Comparison of ENCODE assay signal across 17 cellular contexts in genomic region chr1:58997060-58997411, GRCh38.
DNase-seq lines count a peak whose midpoint lies in the region; ATAC-seq and TF ChIP-seq lines count a peak whose summit lies in the region.
"Had no signal": no experiment of that assay in that cellular context is flagged by ENCODE, and none has a peak within 500 bp of the region (broad histone marks: within the 10 kb centered on the region; RNA-seq: fewer than 3 reads in every experiment).

No MANE protein-coding gene starts in this region.

- no peak overlapping the region for H2BK20ac ChIP-seq in H9 (ENCODE audit: low read depth, low read length, poor library complexity, severe bottlenecking)

- H3K9me3 ChIP-seq in gastrocnemius medialis (no peaks in the 10 kb centered on the region), H9 (ENCODE audit: control insufficient read depth, low read depth, low read length) (no peaks in the 10 kb centered on the region)

- H3K27me3 Mint-ChIP-seq in T-helper 2 cell treated with Interferon-gamma antibody and Interleukin-4, amounts not matched to agents 5 μg/mL and 100 μg/mL, for 36 hours (ENCODE audit: low read depth), result peaks cover 3% of the 10 kb centered on the region
- H3K27me3 Mint-ChIP-seq in H9 (ENCODE audit: low read depth), result no peaks in the 10 kb centered on the region; the same call in 1 of the 2 replicates
- no peaks in the 10 kb centered on the region for H3K27me3 Mint-ChIP-seq in activated CD4-positive, alpha-beta T cell treated with anti-CD3 and anti-CD28 coated beads, Interleukin-2, amount 10 ng/mL, durations not matched to agents 7 days and 5 days
- H3K27me3 Mint-ChIP-seq: progenitor cell of endocrine pancreas; stimulated activated naive CD8-positive, alpha-beta T cell treated with anti-CD3 and anti-CD28 coated beads, Interleukin-15, amount 100 ng/mL, for 72 hours had no signal

- H3K36me3 Mint-ChIP-seq in T-helper 2 cell treated with Interferon-gamma antibody and Interleukin-4, amounts not matched to agents 5 μg/mL and 100 μg/mL, for 36 hours (ENCODE audit: low read depth), result no peaks in the 10 kb centered on the region
- no peaks in the 10 kb centered on the region for H3K36me3 Mint-ChIP-seq in H9 (ENCODE audit: insufficient read depth in 1 of 3, low read depth in 3 of 3)
- no peaks in the 10 kb centered on the region for H3K36me3 Mint-ChIP-seq in activated CD4-positive, alpha-beta T cell treated with anti-CD3 and anti-CD28 coated beads, Interleukin-2, amount 10 ng/mL, durations not matched to agents 7 days and 5 days (ENCODE audit: low read depth)
- H3K36me3 Mint-ChIP-seq: WTC11 had no signal

- TF ChIP-seq CTCF in gastrocnemius medialis (IDR thresholded peaks at IDR 0.05 in 4 of 5, conservative IDR thresholded peaks at IDR 0.05 in 1 of 5) (no peak), H9 (conservative IDR thresholded peaks at IDR 0.05) (no peak)

- no peaks in the 10 kb centered on the region for H4K20me1 ChIP-seq in H9 (ENCODE audit: control insufficient read depth, insufficient read depth, insufficient read length)

- H3K27me3 ChIP-seq in gastrocnemius medialis, result no peaks in the 10 kb centered on the region
- no peaks in the 10 kb centered on the region for H3K27me3 ChIP-seq in H9 (ENCODE audit: insufficient read depth, low read length)

- no peak for TF ChIP-seq POLR2A in gastrocnemius medialis (IDR thresholded peaks at IDR 0.05)

- no peak overlapping the region for H4K5ac ChIP-seq in H9 (ENCODE audit: insufficient read length, low read depth, low read length)

- no peak overlapping the region for H3K4ac ChIP-seq in H9 (ENCODE audit: low read depth, low read length)

- no peak overlapping the region for H2AK5ac ChIP-seq in H9 (ENCODE audit: insufficient read length, low read length)

- no peak overlapping the region for H3K23ac ChIP-seq in H9 (ENCODE audit: insufficient read length, low read depth, low read length)

- H3K4me1 Mint-ChIP-seq in T-helper 2 cell treated with Interferon-gamma antibody and Interleukin-4, amounts not matched to agents 5 μg/mL and 100 μg/mL, for 36 hours (ENCODE audit: low read depth), result peaks cover 27% of the 10 kb centered on the region
- peaks cover 6 to 7% of the 10 kb centered on the region in 2 experiments for H3K4me1 Mint-ChIP-seq in H9
- peaks cover 21% of the 10 kb centered on the region for H3K4me1 Mint-ChIP-seq in activated CD4-positive, alpha-beta T cell treated with anti-CD3 and anti-CD28 coated beads, Interleukin-2, amount 10 ng/mL, durations not matched to agents 7 days and 5 days
- H3K4me1 Mint-ChIP-seq: activated T-helper 17 cell treated with anti-CD3 and anti-CD28 coated beads, Interleukin-2, amount 50 U/mL, for 72 hours had no signal

- no peaks in the 10 kb centered on the region for H3K79me1 ChIP-seq in H9 (ENCODE audit: insufficient read depth, low read depth, low read length, poor library complexity, severe bottlenecking)

- no peak overlapping the region for H2AFZ ChIP-seq in H9 (ENCODE audit: low read length)

- no peak overlapping the region for H3K14ac ChIP-seq in H9 (ENCODE audit: insufficient read depth, low read length)

- H3K4me3 Mint-ChIP-seq in T-helper 2 cell treated with Interferon-gamma antibody and Interleukin-4, amounts not matched to agents 5 μg/mL and 100 μg/mL, for 36 hours, result no peak overlapping the region
- H3K4me3 Mint-ChIP-seq in H9, result no peak overlapping the region
- no peak overlapping the region for H3K4me3 Mint-ChIP-seq in activated CD4-positive, alpha-beta T cell treated with anti-CD3 and anti-CD28 coated beads, Interleukin-2, amount 10 ng/mL, durations not matched to agents 7 days and 5 days
- H3K4me3 Mint-ChIP-seq: activated T-helper 17 cell treated with anti-CD3 and anti-CD28 coated beads, Interleukin-2, amount 50 U/mL, for 72 hours; stimulated activated naive CD8-positive, alpha-beta T cell treated with anti-CD3 and anti-CD28 coated beads, Interleukin-15, amount 100 ng/mL, for 72 hours; WTC11 had no signal

- no peaks in the 10 kb centered on the region for H3K79me2 ChIP-seq in H9 (ENCODE audit: insufficient read depth, low read length)

- no peak overlapping the region for H2BK12ac ChIP-seq in H9 (ENCODE audit: insufficient read length, low read depth, low read length)

- intact Hi-C loops in gastrocnemius medialis (cut with DNase I; ENCODE audit: low total_unique reads), result no loop called here

- no CpG with 5 or more reads among the region's 1 CpG for WGBS in H9 (ENCODE audit: extremely low coverage, insufficient read length, low lambda C conversion rate)

- POLR2A ChIA-PET in activated CD4-positive, alpha-beta T cell treated with anti-CD3 and anti-CD28 coated beads, Interleukin-2, amount 10 ng/mL, durations not matched to agents 7 days and 5 days (lab: Charles Lee), result no interaction called here

- ATAC-seq in GM21737 (IDR thresholded peaks at IDR 0.05; ENCODE audit: unreplicated experiment) (peak; percentile 67), HG03159 (IDR thresholded peaks at IDR 0.05; ENCODE audit: unreplicated experiment) (peak; percentile 68), gastrocnemius medialis (no peak)
- ATAC-seq: WTC11 had no signal

- CTCF ChIA-PET in activated CD4-positive, alpha-beta T cell treated with anti-CD3 and anti-CD28 coated beads, Interleukin-2, amount 10 ng/mL, durations not matched to agents 7 days and 5 days (lab: Charles Lee), result interaction anchor here (1.0 kb wide), 1 partner anchor 17 kb away, joined by 6 read pairs; no protein-coding TSS in a partner anchor

- H3K56ac ChIP-seq in H9 (ENCODE audit: insufficient read length, low read depth, low read length), result no peak overlapping the region

- no peak for DNase-seq in T-helper 2 cell treated with Interferon-gamma antibody and Interleukin-4, amounts not matched to agents 5 μg/mL and 100 μg/mL, for 36 hours (ENCODE audit: low spot score)
- DNase-seq in T-helper 2 cell (no peak), gastrocnemius medialis (no peak), H9 (no peak)
- DNase-seq in NK-92 treated with Interleukin-12 subunit alpha and Interleukin-12 subunit beta, amount 100 ng/mL, for 24 hours (lab: John Stamatoyannopoulos, UW), result no peak
- no peak for DNase-seq in activated CD4-positive, alpha-beta T cell treated with anti-CD3 and anti-CD28 coated beads, Interleukin-2, amount 10 ng/mL, durations not matched to agents 7 days and 5 days
- DNase-seq: 8988T; COR-L47; NCI-H226; Right ventricle myocardium superior; stimulated activated CD4-positive, alpha-beta T cell treated with anti-CD3 and anti-CD28 coated beads, Interleukin-2, amount 100 ng/mL, for 24 hours; stimulated activated naive CD8-positive, alpha-beta T cell treated with anti-CD3 and anti-CD28 coated beads, Interleukin-15, amount 100 ng/mL, for 72 hours had no signal

- peak overlapping the region; percentile 71 for H3K27ac Mint-ChIP-seq in T-helper 2 cell treated with Interferon-gamma antibody and Interleukin-4, amounts not matched to agents 5 μg/mL and 100 μg/mL, for 36 hours
- H3K27ac Mint-ChIP-seq in H9, result no peak overlapping the region
- no peak overlapping the region for H3K27ac Mint-ChIP-seq in activated CD4-positive, alpha-beta T cell treated with anti-CD3 and anti-CD28 coated beads, Interleukin-2, amount 10 ng/mL, durations not matched to agents 7 days and 5 days
- H3K27ac Mint-ChIP-seq: activated T-helper 17 cell treated with anti-CD3 and anti-CD28 coated beads, Interleukin-2, amount 50 U/mL, for 72 hours; progenitor cell of endocrine pancreas; WTC11 had no signal

- no peaks in the 10 kb centered on the region for H3K36me3 ChIP-seq in gastrocnemius medialis

- no peak overlapping the region for H3T11ph ChIP-seq in H9 (ENCODE audit: low read length)

- no peaks in the 10 kb centered on the region for H3K9me3 Mint-ChIP-seq in T-helper 2 cell treated with Interferon-gamma antibody and Interleukin-4, amounts not matched to agents 5 μg/mL and 100 μg/mL, for 36 hours
- H3K9me3 Mint-ChIP-seq in H9, result no peaks in the 10 kb centered on the region; a peak in 1 of 5 replicates
- no peaks in the 10 kb centered on the region for H3K9me3 Mint-ChIP-seq in activated CD4-positive, alpha-beta T cell treated with anti-CD3 and anti-CD28 coated beads, Interleukin-2, amount 10 ng/mL, durations not matched to agents 7 days and 5 days
- H3K9me3 Mint-ChIP-seq: activated T-helper 17 cell treated with anti-CD3 and anti-CD28 coated beads, Interleukin-2, amount 50 U/mL, for 72 hours; stimulated activated naive CD8-positive, alpha-beta T cell treated with anti-CD3 and anti-CD28 coated beads, Interleukin-15, amount 100 ng/mL, for 72 hours; WTC11 had no signal

- H2BK5ac ChIP-seq in H9 (ENCODE audit: insufficient read length, low read length), result no peak overlapping the region

- H3K9ac ChIP-seq in H9 (ENCODE audit: extremely low read depth, insufficient read length, low read length), result no peak overlapping the region

- no peaks in the 10 kb centered on the region for H3K23me2 ChIP-seq in H9 (ENCODE audit: insufficient read length, low read depth, low read length, poor library complexity, severe bottlenecking)

- H4K8ac ChIP-seq in H9 (replicated peaks; ENCODE audit: insufficient read length, low read depth, low read length), result no peak overlapping the region

- H2BK15ac ChIP-seq in H9 (ENCODE audit: low read depth, low read length), result no peak overlapping the region

- peaks cover 12 to 19% of the 10 kb centered on the region in 2 donors for H3K4me1 ChIP-seq in gastrocnemius medialis
- H3K4me1 ChIP-seq in H9 (ENCODE audit: insufficient read depth, low read length), result no peaks in the 10 kb centered on the region

- in situ Hi-C loops in gastrocnemius medialis (cut with MboI; ENCODE audit: low sequenced_read_pairs in 4 of 4), result no loop called here

- H3K18ac ChIP-seq in H9 (ENCODE audit: insufficient read length, low read depth, low read length), result no peak overlapping the region

- no peak overlapping the region for H3K4me3 ChIP-seq in gastrocnemius medialis

- no peak overlapping the region for H4K91ac ChIP-seq in H9 (ENCODE audit: insufficient read length, low read depth, low read length)

- H2BK120ac ChIP-seq in H9 (ENCODE audit: low read depth, low read length, poor library complexity, severe bottlenecking), result no peak overlapping the region

- H3K27ac ChIP-seq in gastrocnemius medialis (peak overlapping the region in 3 of 4 donors; percentile 49 to 61 (median 59)), H9 (ENCODE audit: insufficient read length, low read depth, low read length) (no peak overlapping the region)

- no peak overlapping the region for H3K4me2 ChIP-seq in H9 (ENCODE audit: insufficient read depth, insufficient read length, low read length)

Comparison
In these comparisons a context has a peak if more than half of its experiments do, and no peak if none do; other contexts are left out.
1. ATAC-seq: peak in GM21737 (single experiment) and HG03159 (single experiment); none in gastrocnemius medialis (0 of 2).